In the genomic region with DNA sequence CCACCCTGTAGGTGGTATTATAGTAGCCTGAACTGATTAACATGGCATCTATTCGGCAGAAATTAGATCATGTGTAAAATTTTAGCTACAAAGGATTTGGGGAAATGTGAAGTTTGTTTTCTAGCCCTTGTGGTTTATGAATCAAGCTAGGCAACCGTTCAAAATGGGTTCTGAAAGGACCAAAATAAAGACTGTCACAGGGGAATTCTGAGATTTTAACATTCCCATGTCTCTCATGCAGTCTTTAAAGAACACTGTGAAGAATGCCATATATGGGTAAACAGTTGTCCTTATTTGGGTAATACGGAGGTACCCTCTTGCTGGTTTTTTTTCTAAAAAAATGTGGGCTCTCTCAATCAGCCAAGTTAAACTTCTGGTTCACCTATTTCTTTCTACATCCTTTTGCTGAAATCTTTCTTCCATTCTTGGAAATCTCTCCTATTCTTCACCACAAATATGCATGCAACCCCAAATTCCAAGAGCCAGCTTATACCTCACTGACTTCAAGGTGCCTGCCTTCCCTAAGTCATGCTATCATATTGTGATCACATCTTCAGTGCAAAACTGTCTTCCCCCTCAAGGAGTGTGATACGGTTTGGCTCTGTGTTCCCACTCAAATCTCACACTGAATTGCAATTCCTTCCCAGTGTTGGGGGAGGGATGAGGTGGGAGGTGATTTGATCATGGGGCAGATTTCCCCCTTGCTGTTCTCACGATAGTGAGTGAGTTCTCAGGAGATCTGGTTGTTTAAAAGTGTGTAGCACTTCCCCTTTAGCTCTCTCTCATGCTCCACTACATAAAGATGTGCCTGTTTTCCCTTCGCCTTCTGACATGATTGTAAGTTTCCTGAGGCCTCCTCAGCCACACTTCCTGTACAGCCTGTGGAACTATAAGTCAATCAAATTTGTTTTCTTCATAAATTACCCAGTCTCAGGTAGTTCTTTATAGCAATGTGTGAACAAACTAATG, we compare ENCODE assay signal across 18 cellular contexts.
DNase-seq lines count a peak whose midpoint lies in the region; ATAC-seq and TF ChIP-seq lines count a peak whose summit lies in the region.
"Had no signal": no experiment of that assay in that cellular context is flagged by ENCODE, and none has a peak within 500 bp of the region (broad histone marks: within the 10 kb centered on the region; RNA-seq: fewer than 3 reads in every experiment).

No MANE protein-coding gene starts in this region.

- H3K27ac ChIP-seq in GM23338 (ENCODE audit: low read depth), result no peak overlapping the region
- H3K27ac ChIP-seq: 22Rv1, RWPE1 had no signal

- H3K4me1 Mint-ChIP-seq in GM23338 (peaks cover 49% of the 10 kb centered on the region), osteocyte (ENCODE audit: unreplicated experiment) (peaks cover 23% of the 10 kb centered on the region), natural killer cell (no peaks in the 10 kb centered on the region)

- DNase-seq in AG20443 (ENCODE audit: low spot score), result peak; percentile 14
- no peak for DNase-seq in GM23338 (ENCODE audit: low spot score)
- peak; percentile 89 for DNase-seq in astrocyte of the hippocampus (ENCODE audit: low read depth, low spot score)
- no peak for DNase-seq in osteocyte (ENCODE audit: extremely low spot score, unreplicated experiment)
- no peak for DNase-seq in hepatic stellate cell (ENCODE audit: low spot score)
- no peak for DNase-seq in NCI-H2081 treated with DMSO at 0.1 percent for 48 hours (lab: John Stamatoyannopoulos, UW)
- no peak for DNase-seq in natural killer cell
- DNase-seq: C1 segment of cervical spinal cord, GDM1, NCI-H1417 treated with DMSO at 0.1 percent for 48 hours, NCI-H1930, NCI-H2171 treated with DMSO at 0.1 percent for 48 hours, NCI-H446 treated with DMSO at 0.1 percent for 48 hours, PC-3 had no signal

- peaks cover 48% of the 10 kb centered on the region for H3K4me1 ChIP-seq in GM23338 (ENCODE audit: insufficient read depth)

- H3K4me3 Mint-ChIP-seq in GM23338 (no peak overlapping the region), osteocyte (ENCODE audit: unreplicated experiment) (no peak overlapping the region), natural killer cell (no peak overlapping the region)

- H3F3A ChIP-seq in GM23338 (replicated peaks; ENCODE audit: low read depth), result no peaks in the 10 kb centered on the region; the same call in 1 of the 2 replicates

- peaks cover 5% of the 10 kb centered on the region; the same call in 1 of the 2 replicates for H3K9me2 ChIP-seq in GM23338 (ENCODE audit: insufficient read depth)

- peak overlapping the region; percentile 78 for H2AFZ ChIP-seq in GM23338

- H3K9me3 Mint-ChIP-seq in GM23338 (peaks cover 17% of the 10 kb centered on the region), osteocyte (ENCODE audit: unreplicated experiment) (peaks cover 16% of the 10 kb centered on the region), natural killer cell (peaks cover 4 to 7% of the 10 kb centered on the region in 2 donors)

- TF ChIP-seq CTCF in GM23338 (conservative IDR thresholded peaks at IDR 0.05; ENCODE audit: low read depth in 2 of 2) (no peak), osteocyte (IDR thresholded peaks at IDR 0.05) (no peak), natural killer cell (IDR thresholded peaks at IDR 0.05) (no peak)

- 0 out of 2 replicates have a peak, but pooled peaks cover 3% of the 10 kb centered on the region for H3K36me3 ChIP-seq in GM23338 (ENCODE audit: insufficient read depth)

- H3K27ac Mint-ChIP-seq in GM23338, result peak overlapping the region; percentile 58; the same call in 1 of the 2 replicates
- H3K27ac Mint-ChIP-seq in osteocyte (ENCODE audit: unreplicated experiment), result peak overlapping the region; percentile 4
- no peak overlapping the region for H3K27ac Mint-ChIP-seq in natural killer cell

- H3K27me3 Mint-ChIP-seq in GM23338 (ENCODE audit: insufficient read depth, low read depth, poor library complexity) (peaks cover 7% of the 10 kb centered on the region), osteocyte (ENCODE audit: unreplicated experiment) (peaks cover 4% of the 10 kb centered on the region), natural killer cell (ENCODE audit: low read depth in 2 of 2) (peaks cover 4 to 8% of the 10 kb centered on the region in 2 donors)

- H3K27me3 ChIP-seq in GM23338 (ENCODE audit: insufficient read depth), result no peaks in the 10 kb centered on the region

- no peak overlapping the region for H3K4me3 ChIP-seq in GM23338
- H3K4me3 ChIP-seq: K562 had no signal

- H3K79me2 ChIP-seq in GM23338 (replicated peaks; ENCODE audit: insufficient read depth), result no peaks in the 10 kb centered on the region

- intact Hi-C loops in natural killer cell (cut with micrococcal nuclease), result no loop called here

- H3K36me3 Mint-ChIP-seq in GM23338 (ENCODE audit: low read depth), result peaks cover 22% of the 10 kb centered on the region
- no peaks in the 10 kb centered on the region for H3K36me3 Mint-ChIP-seq in osteocyte (ENCODE audit: unreplicated experiment)
- no peaks in the 10 kb centered on the region for H3K36me3 Mint-ChIP-seq in natural killer cell

- ATAC-seq in GM23338 (no peak), GM19395 (IDR thresholded peaks at IDR 0.05; ENCODE audit: unreplicated experiment) (no peak), natural killer cell (no peak)
- ATAC-seq: K562, PC-3 had no signal

- no peak overlapping the region for H3K4me2 ChIP-seq in GM23338

- no peaks in the 10 kb centered on the region for H4K20me1 ChIP-seq in GM23338 (replicated peaks; ENCODE audit: insufficient read depth)

TF ChIP-seq in GM23338, 12 proteins besides CTCF, POLR2A, EP300 and RAD21:
- TF ChIP-seq, protein P1, sequence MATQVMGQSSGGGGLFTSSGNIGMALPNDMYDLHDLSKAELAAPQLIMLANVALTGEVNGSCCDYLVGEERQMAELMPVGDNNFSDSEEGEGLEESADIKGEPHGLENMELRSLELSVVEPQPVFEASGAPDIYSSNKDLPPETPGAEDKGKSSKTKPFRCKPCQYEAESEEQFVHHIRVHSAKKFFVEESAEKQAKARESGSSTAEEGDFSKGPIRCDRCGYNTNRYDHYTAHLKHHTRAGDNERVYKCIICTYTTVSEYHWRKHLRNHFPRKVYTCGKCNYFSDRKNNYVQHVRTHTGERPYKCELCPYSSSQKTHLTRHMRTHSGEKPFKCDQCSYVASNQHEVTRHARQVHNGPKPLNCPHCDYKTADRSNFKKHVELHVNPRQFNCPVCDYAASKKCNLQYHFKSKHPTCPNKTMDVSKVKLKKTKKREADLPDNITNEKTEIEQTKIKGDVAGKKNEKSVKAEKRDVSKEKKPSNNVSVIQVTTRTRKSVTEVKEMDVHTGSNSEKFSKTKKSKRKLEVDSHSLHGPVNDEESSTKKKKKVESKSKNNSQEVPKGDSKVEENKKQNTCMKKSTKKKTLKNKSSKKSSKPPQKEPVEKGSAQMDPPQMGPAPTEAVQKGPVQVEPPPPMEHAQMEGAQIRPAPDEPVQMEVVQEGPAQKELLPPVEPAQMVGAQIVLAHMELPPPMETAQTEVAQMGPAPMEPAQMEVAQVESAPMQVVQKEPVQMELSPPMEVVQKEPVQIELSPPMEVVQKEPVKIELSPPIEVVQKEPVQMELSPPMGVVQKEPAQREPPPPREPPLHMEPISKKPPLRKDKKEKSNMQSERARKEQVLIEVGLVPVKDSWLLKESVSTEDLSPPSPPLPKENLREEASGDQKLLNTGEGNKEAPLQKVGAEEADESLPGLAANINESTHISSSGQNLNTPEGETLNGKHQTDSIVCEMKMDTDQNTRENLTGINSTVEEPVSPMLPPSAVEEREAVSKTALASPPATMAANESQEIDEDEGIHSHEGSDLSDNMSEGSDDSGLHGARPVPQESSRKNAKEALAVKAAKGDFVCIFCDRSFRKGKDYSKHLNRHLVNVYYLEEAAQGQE (IDR thresholded peaks at IDR 0.05; ENCODE audit: unreplicated experiment), result no peak
- TF ChIP-seq EZH2phosphoT487 (IDR thresholded peaks at IDR 0.05; ENCODE audit: unreplicated experiment), result no peak
- no peak for TF ChIP-seq NANOG (IDR thresholded peaks at IDR 0.05; ENCODE audit: borderline replicate concordance)
TF ChIP-seq in GM23338: peak in this region for 0.

Comparison
In these comparisons a context has a peak if more than half of its experiments do, and no peak if none do; other contexts are left out.
1. DNase-seq: peak in AG20443 (single experiment) and astrocyte of the hippocampus (single experiment); none in GM23338 (single experiment), osteocyte (single experiment), hepatic stellate cell (single experiment), NCI-H2081 treated with DMSO at 0.1 percent for 48 hours (single experiment) and natural killer cell (single experiment).
2. H3K27ac Mint-ChIP-seq: peak in GM23338 (single experiment) and osteocyte (single experiment); none in natural killer cell (0 of 2).